In genomic region chr18:13514558-13514957, GRCh38 we compare ENCODE assay signal across 20 cellular contexts.
"Had no signal": no experiment of that assay in that cellular context is flagged by ENCODE, and none has a peak within 500 bp of the region (broad histone marks: within the 10 kb centered on the region; RNA-seq: fewer than 3 reads in every experiment).

No MANE protein-coding gene starts in this region.

- H3K9ac ChIP-seq: parathyroid adenoma had no signal

- H3K4me3 Mint-ChIP-seq: effector memory CD8-positive, alpha-beta T cell; naive B cell; nephron; stimulated activated naive B cell treated with anti-CD40 and anti-IgM and Interleukin-4, amounts not matched to agents 10 μg/mL and 1 μg/mL and 100 μg/mL, for 72 hours; stimulated activated naive CD8-positive, alpha-beta T cell treated with anti-CD3 and anti-CD28 coated beads, Interleukin-15, amount 100 ng/mL, for 72 hours had no signal

- H3K4me1 ChIP-seq: foreskin keratinocyte, parathyroid adenoma, prostate gland, testis, tibial nerve, upper lobe of right lung, vagina had no signal

- H3K9me3 Mint-ChIP-seq: effector memory CD8-positive, alpha-beta T cell had no signal

- ATAC-seq: effector memory CD8-positive, alpha-beta T cell; foreskin keratinocyte; sciatic nerve; stimulated activated naive B cell treated with anti-CD40 and anti-IgM and Interleukin-4, amounts not matched to agents 10 μg/mL and 1 μg/mL and 100 μg/mL, for 72 hours; stimulated activated naive CD8-positive, alpha-beta T cell treated with anti-CD3 and anti-CD28 coated beads, Interleukin-15, amount 100 ng/mL, for 72 hours; upper lobe of right lung had no signal

- H3K27ac Mint-ChIP-seq: effector memory CD8-positive, alpha-beta T cell; stimulated activated naive B cell treated with anti-CD40 and anti-IgM and Interleukin-4, amounts not matched to agents 10 μg/mL and 1 μg/mL and 100 μg/mL, for 72 hours had no signal

- H3K36me3 ChIP-seq: prostate gland, upper lobe of right lung, vagina had no signal

- H3K9me3 ChIP-seq: prostate gland, testis, upper lobe of right lung, vagina had no signal

- H2AFZ ChIP-seq: hepatocyte, parathyroid adenoma had no signal

- H3K27me3 Mint-ChIP-seq: effector memory CD8-positive, alpha-beta T cell; naive B cell; stimulated activated naive B cell treated with anti-CD40 and anti-IgM and Interleukin-4, amounts not matched to agents 10 μg/mL and 1 μg/mL and 100 μg/mL, for 72 hours; stimulated activated naive CD8-positive, alpha-beta T cell treated with anti-CD3 and anti-CD28 coated beads, Interleukin-15, amount 100 ng/mL, for 72 hours had no signal

- H3K4me3 ChIP-seq: hepatocyte, prostate gland, testis, tibial nerve, upper lobe of right lung, vagina had no signal

- H3K79me2 ChIP-seq: hepatocyte, parathyroid adenoma had no signal

- H3K4me2 ChIP-seq: hepatocyte had no signal

- H3K27ac ChIP-seq: foreskin keratinocyte, hepatocyte, parathyroid adenoma, prostate gland, testis, tibial nerve, upper lobe of right lung, vagina had no signal

- H3K27me3 ChIP-seq: foreskin keratinocyte, hepatocyte, testis, tibial nerve, upper lobe of right lung, vagina had no signal

- DNase-seq: effector memory CD8-positive, alpha-beta T cell; foreskin keratinocyte; kidney glomerular epithelial cell; mesendoderm; naive B cell; occipital lobe; retina; stimulated activated CD4-positive, alpha-beta T cell treated with anti-CD3 and anti-CD28 coated beads, Interleukin-2, amount 100 ng/mL, for 24 hours; stimulated activated CD4-positive, alpha-beta T cell treated with anti-CD3 and anti-CD28 coated beads, Interleukin-4, amount 100 ng/mL, for 4 hours; stimulated activated naive B cell treated with anti-CD40 and anti-IgM and Interleukin-4, amounts not matched to agents 10 μg/mL and 1 μg/mL and 100 μg/mL, for 72 hours; stimulated activated naive CD8-positive, alpha-beta T cell treated with anti-CD3 and anti-CD28 coated beads, Interleukin-15, amount 100 ng/mL, for 72 hours; testis; upper lobe of right lung had no signal
